In the genomic region with DNA sequence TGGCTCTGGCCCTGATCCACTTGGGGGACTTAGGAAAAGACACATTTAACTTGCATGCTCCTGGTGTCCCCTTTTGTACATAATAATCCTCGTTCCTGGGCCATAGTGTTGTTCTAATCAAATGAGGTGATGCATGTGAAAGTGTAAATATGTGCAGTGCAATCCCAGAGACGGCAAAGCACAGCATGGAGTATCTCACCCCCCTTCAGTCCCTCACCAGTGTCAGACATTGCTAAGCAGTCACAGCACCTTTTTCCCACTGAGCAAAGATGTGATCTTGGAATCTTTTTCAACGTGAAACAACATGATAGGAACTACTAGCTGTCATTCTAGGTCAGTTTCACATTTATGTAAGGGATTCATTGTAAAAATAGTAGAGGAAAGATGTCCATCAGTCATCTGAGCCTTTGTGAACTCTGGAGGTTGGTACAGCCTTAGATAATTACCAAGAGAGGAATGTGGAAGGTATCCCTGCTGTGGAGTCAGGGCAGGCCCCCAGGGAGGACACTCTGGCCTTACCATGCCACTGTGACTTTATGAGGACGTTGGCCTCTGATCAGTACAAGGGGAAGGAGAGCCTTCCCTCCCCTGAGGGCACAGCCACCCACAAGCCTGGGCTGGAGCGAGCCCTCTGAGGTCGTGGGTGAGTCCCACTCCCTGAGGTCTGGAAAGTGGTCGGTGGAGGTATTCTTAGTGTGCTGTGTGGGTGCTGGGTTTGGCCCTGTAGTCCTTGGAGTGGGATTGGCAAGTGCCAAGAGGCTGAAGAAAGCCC, we compare ENCODE assay signal across 12 cellular contexts.
DNase-seq lines count a peak whose midpoint lies in the region; ATAC-seq and TF ChIP-seq lines count a peak whose summit lies in the region.
"Had no signal": no experiment of that assay in that cellular context is flagged by ENCODE, and none has a peak within 500 bp of the region (broad histone marks: within the 10 kb centered on the region; RNA-seq: fewer than 3 reads in every experiment).

No MANE protein-coding gene starts in this region.

- peaks cover 10% of the 10 kb centered on the region for H3K27me3 Mint-ChIP-seq in neural progenitor cell (ENCODE audit: insufficient read depth, low read depth)

- TF ChIP-seq POLR2A in uterus (IDR thresholded peaks at IDR 0.05) = no peak

- H3K9me3 ChIP-seq in neural progenitor cell (ENCODE audit: low read depth) = no peaks in the 10 kb centered on the region
- H3K9me3 ChIP-seq in uterus = no peaks in the 10 kb centered on the region

- H3K27me3 ChIP-seq in neural progenitor cell (no peaks in the 10 kb centered on the region), uterus (no peaks in the 10 kb centered on the region)

- no peak for TF ChIP-seq CTCF in coronary artery (IDR thresholded peaks at IDR 0.05)
- no peak for TF ChIP-seq CTCF in neural progenitor cell (IDR thresholded peaks at IDR 0.05)
- no peak for TF ChIP-seq CTCF in uterus (IDR thresholded peaks at IDR 0.05)

- H3F3A ChIP-seq in neural progenitor cell (ENCODE audit: low read depth) = no peaks in the 10 kb centered on the region

- H3K36me3 ChIP-seq in neural progenitor cell = no peaks in the 10 kb centered on the region
- H3K36me3 ChIP-seq in uterus = no peaks in the 10 kb centered on the region

- no peak overlapping the region for H2AFZ ChIP-seq in neural progenitor cell (replicated peaks)

- H3K9ac ChIP-seq in neural progenitor cell = no peak overlapping the region

- H3K4me3 ChIP-seq in coronary artery (no peak overlapping the region), neural progenitor cell (no peak overlapping the region), uterus (no peak overlapping the region)

- H3K27ac Mint-ChIP-seq in neural progenitor cell = peak overlapping the region; percentile 21

- peak overlapping the region; percentile 23 to 79 for H3K27ac ChIP-seq in coronary artery
- no peak overlapping the region for H3K27ac ChIP-seq in neural progenitor cell
- H3K27ac ChIP-seq in uterus = peak overlapping the region; percentile 34 to 63

- peaks cover 14% of the 10 kb centered on the region for H3K4me1 ChIP-seq in neural progenitor cell
- peaks cover 0 to 30% of the 10 kb centered on the region in 2 donors for H3K4me1 ChIP-seq in uterus

- DNase-seq in Right ventricle myocardium superior (peak; percentile 33), left cardiac atrium (no peak), coronary artery (ENCODE audit: low spot score) (no peak), neural progenitor cell (ENCODE audit: low spot score) (no peak), uterus (no peak), kidney tubule cell (ENCODE audit: low spot score) (no peak), RKO (ENCODE audit: low spot score) (no peak)
- DNase-seq: HCEC 1CT, NCI-H1105 treated with DMSO at 0.1 percent for 48 hours, SIG-M5 had no signal

- no peaks in the 10 kb centered on the region for H4K20me1 ChIP-seq in neural progenitor cell (ENCODE audit: low read depth)

- no peak overlapping the region for H3K4me3 Mint-ChIP-seq in neural progenitor cell

- ATAC-seq in Right ventricle myocardium superior (ENCODE audit: poor library complexity) = no peak
- ATAC-seq in left cardiac atrium = no peak
- no peak for ATAC-seq in GM21423 (IDR thresholded peaks at IDR 0.05; ENCODE audit: unreplicated experiment)
- ATAC-seq: right cardiac atrium had no signal

- H3K4me1 Mint-ChIP-seq in neural progenitor cell = peaks cover 55% of the 10 kb centered on the region

- no peak overlapping the region for H3K4me2 ChIP-seq in neural progenitor cell

- no peaks in the 10 kb centered on the region for H3K79me2 ChIP-seq in neural progenitor cell (ENCODE audit: low read depth)

- H3K9me3 Mint-ChIP-seq in neural progenitor cell = no peaks in the 10 kb centered on the region

- H3K36me3 Mint-ChIP-seq in neural progenitor cell = peaks cover 11% of the 10 kb centered on the region

- intact Hi-C loops in Right ventricle myocardium superior (cut with DNase I) = no loop called here
- intact Hi-C loops in left cardiac atrium (cut with DNase I) = no loop called here
- intact Hi-C loops in uterus (cut with DNase I; ENCODE audit: low total_unique reads) = no loop called here
